ENCODE assay signal across 17 cellular contexts in the genomic region with DNA sequence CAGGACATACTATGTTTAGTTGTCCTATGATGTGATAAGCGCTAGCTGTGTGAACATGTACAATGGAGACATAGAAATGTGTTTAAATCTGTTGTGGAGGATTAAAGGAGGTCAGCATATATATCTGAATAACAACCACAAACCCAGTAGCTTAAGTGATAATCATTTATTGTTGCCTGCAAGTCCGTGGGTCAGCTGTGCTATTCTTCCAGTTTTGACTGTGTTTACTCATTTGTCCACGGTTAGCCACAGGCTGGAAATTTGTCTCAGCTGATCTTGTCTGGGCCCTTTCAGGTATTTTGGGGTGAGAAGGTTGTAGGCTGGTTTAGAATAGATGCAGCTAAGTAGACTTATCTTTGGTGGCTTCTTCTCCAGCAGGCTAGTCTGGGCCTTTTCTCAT.
DNase-seq lines count a peak whose midpoint lies in the region; ATAC-seq and TF ChIP-seq lines count a peak whose summit lies in the region.
"Had no signal": no experiment of that assay in that cellular context is flagged by ENCODE, and none has a peak within 500 bp of the region (broad histone marks: within the 10 kb centered on the region; RNA-seq: fewer than 3 reads in every experiment).

No MANE protein-coding gene starts in this region.

- H2BK15ac ChIP-seq in IMR-90 (ENCODE audit: low read depth, low read length), result no peak overlapping the region

- POLR2A ChIA-PET in IMR-90 (lab: Charles Lee; ENCODE audit: unreplicated experiment) (interaction anchor here (0.7 kb wide), 1 partner anchor 105 kb away, joined by 3 read pairs; no protein-coding TSS in a partner anchor), MCF 10A (lab: Yijun Ruan, JAX) (interaction anchor here (1.0 to 1.7 kb wide), 4 partner anchors 9 to 27 kb away, joined by 3 to 7 read pairs (median 6); no protein-coding TSS in a partner anchor)

- H3K36me3 ChIP-seq in IMR-90 (ENCODE audit: control insufficient read depth, insufficient read depth, low read length), result no peaks in the 10 kb centered on the region
- no peaks in the 10 kb centered on the region for H3K36me3 ChIP-seq in adipocyte (ENCODE audit: control insufficient read depth, insufficient read depth, low read length, severe bottlenecking)

- H2AFZ ChIP-seq in IMR-90 (replicated peaks; ENCODE audit: low read length, poor library complexity), result no peak overlapping the region
- H2AFZ ChIP-seq: GM23338 had no signal

- H3K4me3 ChIP-seq in IMR-90 (ENCODE audit: insufficient read depth, low read depth, low read length), result no peak overlapping the region
- H3K4me3 ChIP-seq in adipocyte (ENCODE audit: low read length), result no peak overlapping the region
- H3K4me3 ChIP-seq: GM12878, GM23338 had no signal

- no peak overlapping the region for H3K4me3 Mint-ChIP-seq in MCF 10A (ENCODE audit: unreplicated experiment)
- H3K4me3 Mint-ChIP-seq: CD4-positive, alpha-beta memory T cell; GM23338; H9 had no signal

- H3K27ac ChIP-seq in IMR-90 (ENCODE audit: insufficient read depth, low read length) (peak overlapping the region; percentile 77; the same call in 1 of the 2 replicates), substantia nigra (ENCODE audit: low read depth, low read length, poor library complexity, severe bottlenecking) (no peak overlapping the region)

- intact Hi-C loops in IMR-90 (cut with micrococcal nuclease), result no loop called here
- intact Hi-C loops in MCF 10A (cut with micrococcal nuclease), result no loop called here

- H2AK5ac ChIP-seq in IMR-90 (ENCODE audit: low read depth, low read length), result no peak overlapping the region

- DNase-seq in IMR-90 (no peak), adipocyte (ENCODE audit: low read depth) (no peak), myocyte (ENCODE audit: low read depth) (peak; percentile 45), HuH-7 (ENCODE audit: low spot score) (no peak), MCF 10A (ENCODE audit: unreplicated experiment) (no peak), DMS153 treated with DMSO at 0.1 percent for 48 hours (lab: John Stamatoyannopoulos, UW; ENCODE audit: unreplicated experiment) (no peak), substantia nigra (lab: John Stamatoyannopoulos, UW) (no peak)
- DNase-seq: C1 segment of cervical spinal cord; Calu3; CD4-positive, alpha-beta memory T cell; COR-L47; DMS79; GDM1; H9 had no signal

- peak overlapping the region; percentile 67 for H2BK5ac ChIP-seq in IMR-90 (ENCODE audit: low read depth, low read length, poor library complexity, severe bottlenecking)

- H3K14ac ChIP-seq in IMR-90 (replicated peaks; ENCODE audit: low read depth, low read length), result no peak overlapping the region

- H3K79me1 ChIP-seq in IMR-90 (ENCODE audit: low read depth in 1 of 2, low read length in 2 of 2), result peaks cover 5 to 42% of the 10 kb centered on the region in 2 experiments

- peaks cover 23% of the 10 kb centered on the region for H3K4me1 Mint-ChIP-seq in MCF 10A (ENCODE audit: insufficient read depth, unreplicated experiment)
- H3K4me1 Mint-ChIP-seq: CD4-positive, alpha-beta memory T cell had no signal

- no peak overlapping the region; the same call in 1 of the 2 replicates for H2BK120ac ChIP-seq in IMR-90 (ENCODE audit: low read depth, low read length)

- H3K18ac ChIP-seq in IMR-90 (ENCODE audit: low read depth, low read length), result peak overlapping the region; percentile 60; the same call in 1 of the 2 replicates

- H3K27me3 Mint-ChIP-seq in MCF 10A (ENCODE audit: insufficient read depth, unreplicated experiment), result no peaks in the 10 kb centered on the region
- H3K27me3 Mint-ChIP-seq: CD4-positive, alpha-beta memory T cell had no signal

- no peak overlapping the region for H4K8ac ChIP-seq in IMR-90 (ENCODE audit: low read depth in 2 of 2, low read length in 2 of 2)

- no peak for TF ChIP-seq CTCF in IMR-90 (conservative IDR thresholded peaks at IDR 0.05; ENCODE audit: low read depth, low read length)
- TF ChIP-seq CTCF in MCF 10A (IDR thresholded peaks at IDR 0.05; ENCODE audit: unreplicated experiment), result no peak

- peaks cover 12% of the 10 kb centered on the region for H3K9me3 Mint-ChIP-seq in MCF 10A (ENCODE audit: unreplicated experiment)

- BruUV-seq in IMR-90 (replicated peaks; lab: Mats Ljungman, UMichigan) (no TSS peak), MCF 10A (replicated peaks; lab: Mats Ljungman, UMichigan) (no TSS peak)

- no peak overlapping the region; the same call in 1 of the 2 replicates for H3K23ac ChIP-seq in IMR-90 (ENCODE audit: low read depth, low read length)

- in situ Hi-C loops in IMR-90 (cut with MboI; ENCODE audit: low sequenced_read_pairs), result no loop called here

- H3K27me3 ChIP-seq in IMR-90 (ENCODE audit: control insufficient read depth, insufficient read depth, low read length) (no peaks in the 10 kb centered on the region), adipocyte (replicated peaks; ENCODE audit: control insufficient read depth, insufficient read depth, low read length) (no peaks in the 10 kb centered on the region)

- H4K5ac ChIP-seq in IMR-90 (ENCODE audit: low read depth, low read length), result peak overlapping the region; percentile 60; the same call in 1 of the 2 replicates

- H3K9me3 ChIP-seq in IMR-90 (ENCODE audit: control insufficient read depth, insufficient read depth, low read length) (peaks cover 9% of the 10 kb centered on the region; the same call in 1 of the 2 replicates), adipocyte (ENCODE audit: control insufficient read depth, low read length) (no peaks in the 10 kb centered on the region)

- H3K4me1 ChIP-seq in IMR-90 (ENCODE audit: control insufficient read depth, insufficient read depth, low read length) (peaks cover 14% of the 10 kb centered on the region), adipocyte (ENCODE audit: control insufficient read depth, insufficient read depth, low read length) (peaks cover 21% of the 10 kb centered on the region)

- H3K27ac Mint-ChIP-seq in MCF 10A (ENCODE audit: low read depth, unreplicated experiment), result no peak overlapping the region
- H3K27ac Mint-ChIP-seq: CD4-positive, alpha-beta memory T cell; GM23338; H9 had no signal

- CTCF ChIA-PET in IMR-90 (lab: Yijun Ruan, JAX), result interaction anchor here (1.0 to 1.3 kb wide), 2 partner anchors 9 to 37 kb away, joined by 4 read pairs; no protein-coding TSS in a partner anchor
- CTCF ChIA-PET in MCF 10A (lab: Yijun Ruan, JAX), result no interaction called here

- no peak for ATAC-seq in IMR-90 (ENCODE audit: low read depth)
- ATAC-seq: GM12878, GM23338, HCT116 had no signal

- H3K9ac ChIP-seq in IMR-90 (ENCODE audit: low read depth, low read length), result no peak overlapping the region; the same call in 1 of the 2 replicates
- H3K9ac ChIP-seq in adipocyte (ENCODE audit: low read length), result peak overlapping the region; percentile 6

- H3K56ac ChIP-seq in IMR-90 (ENCODE audit: extremely low read depth, insufficient read depth, low read length), result no peak overlapping the region

- H3K9me1 ChIP-seq in IMR-90 (ENCODE audit: insufficient read depth, low read length), result peaks cover 6% of the 10 kb centered on the region; the same call in 1 of the 2 replicates

- H2BK20ac ChIP-seq in IMR-90 (ENCODE audit: low read depth, low read length), result peak overlapping the region; percentile 73; the same call in 1 of the 2 replicates

- 83% methylated on average over 1 of the region's 3 CpGs; no CpG with 5 or more reads in 1 of the 2 experiments for WGBS in IMR-90 (ENCODE audit: extremely low coverage in 2 of 2, insufficient read length in 1 of 2), 2 experiments

- TF ChIP-seq POLR2A in IMR-90 (IDR thresholded peaks at IDR 0.05; ENCODE audit: low read depth, low read length), result no peak

- peak overlapping the region; percentile 32; the same call in 1 of the 2 replicates for H3K4me2 ChIP-seq in IMR-90 (ENCODE audit: low read depth, low read length)
- H3K4me2 ChIP-seq: GM23338 had no signal

- dilution Hi-C loops in IMR-90 (cut with HindIII; ENCODE audit: low sequenced_read_pairs, unreplicated experiment), result no loop called here

- H3K4ac ChIP-seq in IMR-90 (ENCODE audit: low read depth, low read length), result no peak overlapping the region

- no peak for TF ChIP-seq RAD21 in IMR-90 (IDR thresholded peaks at IDR 0.05; ENCODE audit: low read length)

- no peak overlapping the region for H4K91ac ChIP-seq in IMR-90 (ENCODE audit: insufficient read depth, low read depth, low read length)

- H2AK9ac ChIP-seq in IMR-90 (replicated peaks; ENCODE audit: low read depth, low read length, poor library complexity), result no peak overlapping the region

- H4K20me1 ChIP-seq in IMR-90 (ENCODE audit: insufficient read depth, low read length), result no peaks in the 10 kb centered on the region

- no peaks in the 10 kb centered on the region for H3K36me3 Mint-ChIP-seq in MCF 10A (ENCODE audit: insufficient read depth, unreplicated experiment)

TF ChIP-seq in IMR-90, 13 proteins besides CTCF, POLR2A, EP300 and RAD21 (continues in another document):
- TF ChIP-seq RCOR1 (IDR thresholded peaks at IDR 0.05; ENCODE audit: insufficient replicate concordance, low read length) (no peak), MAZ (IDR thresholded peaks at IDR 0.05; ENCODE audit: borderline replicate concordance, low read depth, low read length) (no peak), FOS (IDR thresholded peaks at IDR 0.05; ENCODE audit: low read depth, low read length) (no peak), RFX5 (IDR thresholded peaks at IDR 0.05; ENCODE audit: low read depth, low read length) (no peak), MXI1 (IDR thresholded peaks at IDR 0.05; ENCODE audit: borderline replicate concordance, low read depth, low read length) (no peak), BHLHE40 (IDR thresholded peaks at IDR 0.05; ENCODE audit: low read depth, low read length) (no peak), NFE2L2 (IDR thresholded peaks at IDR 0.05; ENCODE audit: low read depth, low read length) (no peak), SMC3 (IDR thresholded peaks at IDR 0.05; ENCODE audit: low read depth, low read length) (no peak)
- TF ChIP-seq, protein P1, sequence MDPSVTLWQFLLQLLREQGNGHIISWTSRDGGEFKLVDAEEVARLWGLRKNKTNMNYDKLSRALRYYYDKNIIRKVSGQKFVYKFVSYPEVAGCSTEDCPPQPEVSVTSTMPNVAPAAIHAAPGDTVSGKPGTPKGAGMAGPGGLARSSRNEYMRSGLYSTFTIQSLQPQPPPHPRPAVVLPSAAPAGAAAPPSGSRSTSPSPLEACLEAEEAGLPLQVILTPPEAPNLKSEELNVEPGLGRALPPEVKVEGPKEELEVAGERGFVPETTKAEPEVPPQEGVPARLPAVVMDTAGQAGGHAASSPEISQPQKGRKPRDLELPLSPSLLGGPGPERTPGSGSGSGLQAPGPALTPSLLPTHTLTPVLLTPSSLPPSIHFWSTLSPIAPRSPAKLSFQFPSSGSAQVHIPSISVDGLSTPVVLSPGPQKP (IDR thresholded peaks at IDR 0.05; ENCODE audit: borderline replicate concordance, low read depth, low read length), result no peak
- TF ChIP-seq, protein P2, sequence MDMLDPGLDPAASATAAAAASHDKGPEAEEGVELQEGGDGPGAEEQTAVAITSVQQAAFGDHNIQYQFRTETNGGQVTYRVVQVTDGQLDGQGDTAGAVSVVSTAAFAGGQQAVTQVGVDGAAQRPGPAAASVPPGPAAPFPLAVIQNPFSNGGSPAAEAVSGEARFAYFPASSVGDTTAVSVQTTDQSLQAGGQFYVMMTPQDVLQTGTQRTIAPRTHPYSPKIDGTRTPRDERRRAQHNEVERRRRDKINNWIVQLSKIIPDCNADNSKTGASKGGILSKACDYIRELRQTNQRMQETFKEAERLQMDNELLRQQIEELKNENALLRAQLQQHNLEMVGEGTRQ (IDR thresholded peaks at IDR 0.05; ENCODE audit: low read depth, low read length), result no peak
